In the genomic region with DNA sequence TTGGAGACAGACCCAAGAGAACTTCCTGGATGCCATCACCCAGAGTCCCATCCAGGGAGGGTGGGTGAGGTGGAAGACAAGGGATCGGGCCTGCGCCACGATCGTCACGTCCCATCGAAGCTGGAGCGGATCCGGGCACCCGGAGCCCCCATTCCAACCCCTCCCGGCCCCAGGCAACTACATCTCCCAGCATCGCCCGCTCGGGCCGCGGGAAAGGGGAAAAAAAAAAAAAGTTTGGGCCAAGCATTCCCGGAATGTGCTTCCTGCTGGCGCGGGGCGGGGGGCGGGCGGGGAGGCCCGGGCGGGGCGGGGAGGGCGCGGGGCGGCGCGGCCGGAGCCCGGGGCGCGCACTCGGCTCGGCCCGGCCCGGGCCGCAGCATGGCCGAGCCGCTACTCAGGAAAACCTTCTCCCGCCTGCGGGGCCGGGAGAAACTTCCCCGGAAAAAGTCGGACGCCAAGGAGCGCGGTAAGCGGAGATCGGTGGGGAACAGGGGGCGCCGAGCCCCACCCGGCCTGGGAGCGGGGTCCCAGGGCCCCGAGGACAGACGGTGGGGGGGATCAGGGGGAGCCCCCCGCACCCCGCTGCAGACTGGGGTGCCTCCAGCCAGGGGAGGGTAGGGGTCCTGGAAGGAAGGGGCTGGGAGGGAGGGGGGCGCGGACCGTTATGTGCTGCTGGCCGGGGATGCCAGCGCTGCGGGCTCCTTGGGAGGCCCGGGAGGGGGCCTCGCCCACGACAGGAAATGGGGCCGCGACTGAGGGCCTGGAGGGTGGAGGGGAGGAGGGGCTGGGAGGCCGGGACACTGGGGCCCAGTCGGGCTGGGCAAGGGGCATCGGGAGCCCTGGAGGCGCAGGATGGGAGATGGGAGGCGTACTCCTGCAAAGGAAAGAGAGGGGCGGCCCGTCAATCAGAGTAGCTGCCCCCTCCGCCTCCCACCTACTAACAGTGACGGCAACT, we compare ENCODE assay signal across 8 cellular contexts. TPM values are rescaled to one million over a fixed set of nuclear protein-coding genes. Genes with fewer than 3 reads are reported as not detected.
DNase-seq lines count a peak whose midpoint lies in the region; ATAC-seq, FAIRE-seq and TF ChIP-seq lines count a peak whose summit lies in the region.

A gene with protein sequence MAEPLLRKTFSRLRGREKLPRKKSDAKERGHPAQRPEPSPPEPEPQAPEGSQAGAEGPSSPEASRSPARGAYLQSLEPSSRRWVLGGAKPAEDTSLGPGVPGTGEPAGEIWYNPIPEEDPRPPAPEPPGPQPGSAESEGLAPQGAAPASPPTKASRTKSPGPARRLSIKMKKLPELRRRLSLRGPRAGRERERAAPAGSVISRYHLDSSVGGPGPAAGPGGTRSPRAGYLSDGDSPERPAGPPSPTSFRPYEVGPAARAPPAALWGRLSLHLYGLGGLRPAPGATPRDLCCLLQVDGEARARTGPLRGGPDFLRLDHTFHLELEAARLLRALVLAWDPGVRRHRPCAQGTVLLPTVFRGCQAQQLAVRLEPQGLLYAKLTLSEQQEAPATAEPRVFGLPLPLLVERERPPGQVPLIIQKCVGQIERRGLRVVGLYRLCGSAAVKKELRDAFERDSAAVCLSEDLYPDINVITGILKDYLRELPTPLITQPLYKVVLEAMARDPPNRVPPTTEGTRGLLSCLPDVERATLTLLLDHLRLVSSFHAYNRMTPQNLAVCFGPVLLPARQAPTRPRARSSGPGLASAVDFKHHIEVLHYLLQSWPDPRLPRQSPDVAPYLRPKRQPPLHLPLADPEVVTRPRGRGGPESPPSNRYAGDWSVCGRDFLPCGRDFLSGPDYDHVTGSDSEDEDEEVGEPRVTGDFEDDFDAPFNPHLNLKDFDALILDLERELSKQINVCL (plus strand): TSS at position 346 of the 955 bp plus-strand sequence. CDS start 33 bp downstream, at position 379.

- POLR2A ChIA-PET in A673 (lab: Charles Lee; ENCODE audit: low non-redundant PET), result no interaction called here

- 2 to 7% (median 4%) methylated on average over 42 to 78 of the region's 78 CpGs for WGBS in small intestine, 3 donors

- ATAC-seq in HG03521 (IDR thresholded peaks at IDR 0.05; ENCODE audit: unreplicated experiment) (no peak), GM21390 (IDR thresholded peaks at IDR 0.05; ENCODE audit: unreplicated experiment) (no peak)

- H3K9me3 ChIP-seq in A673 (ENCODE audit: low read depth, low read length, poor library complexity, severe bottlenecking) (peaks cover 12% of the 10 kb centered on the region), small intestine (ENCODE audit: control insufficient read depth, low read depth) (no peaks in the 10 kb centered on the region)

- DNase-seq in A673 (ENCODE audit: low spot score) (peak; percentile 76), HuH-7 (ENCODE audit: low spot score) (peak; percentile 61), brain microvascular endothelial cell (no peak), iPS-NIHi7 (ENCODE audit: extremely low spot score) (peak; percentile 85), small intestine (no peak), NCI-H2107 treated with DMSO at 0.1 percent for 48 hours (lab: John Stamatoyannopoulos, UW; ENCODE audit: unreplicated experiment) (no peak)

- no peak for FAIRE-seq in small intestine (lab: Jason Lieb, UNC)

- BruUV-seq in A673 (replicated peaks; lab: Mats Ljungman, UMichigan), result no TSS peak

- TF ChIP-seq CTCF in A673 (conservative IDR thresholded peaks at IDR 0.05; ENCODE audit: low read depth, low read length) (no peak), brain microvascular endothelial cell (IDR thresholded peaks at IDR 0.05; ENCODE audit: low read depth, low read length, missing control alignments) (no peak)

- in situ Hi-C loops in brain microvascular endothelial cell (cut with HindIII; ENCODE audit: low pct_ligation_motif_present, low sequenced_read_pairs), result no loop called here

- H3K27me3 ChIP-seq in A673 (replicated peaks; ENCODE audit: insufficient read depth, low read depth, low read length, poor library complexity), result no peaks in the 10 kb centered on the region
- no peaks in the 10 kb centered on the region for H3K27me3 ChIP-seq in brain microvascular endothelial cell (replicated peaks)
- H3K27me3 ChIP-seq in small intestine (ENCODE audit: control insufficient read depth in 2 of 2, insufficient read depth in 2 of 2, low read length in 2 of 2), result no peaks in the 10 kb centered on the region

- H3K36me3 ChIP-seq in A673 (ENCODE audit: insufficient read depth, low read length, poor library complexity, severe bottlenecking) (peaks cover 17% of the 10 kb centered on the region), brain microvascular endothelial cell (replicated peaks) (peaks cover 31% of the 10 kb centered on the region), small intestine (ENCODE audit: control insufficient read depth in 2 of 2, insufficient read depth in 2 of 2, low read length in 2 of 2) (no peaks in the 10 kb centered on the region)

- CTCF ChIA-PET in A673 (lab: Charles Lee), result no interaction called here

- intact Hi-C loops in A673 (cut with micrococcal nuclease; ENCODE audit: unreplicated experiment), result no loop called here

- H3K4me3 ChIP-seq in A673 (ENCODE audit: low read depth, low read length, poor library complexity, severe bottlenecking), result peak within 1 kb of the TSS; percentile 67
- peak within 1 kb of the TSS; percentile 76 for H3K4me3 ChIP-seq in brain microvascular endothelial cell (ENCODE audit: low read depth, low read length)
- H3K4me3 ChIP-seq in small intestine (ENCODE audit: low read depth in 1 of 2, low read length in 2 of 2), result peak within 1 kb of the TSS; percentile 32 to 58

- H3K4me1 ChIP-seq in A673 (ENCODE audit: insufficient read depth, low read length, poor library complexity, severe bottlenecking), result peaks cover 8% of the 10 kb centered on the region
- H3K4me1 ChIP-seq in small intestine (ENCODE audit: control insufficient read depth in 2 of 2, insufficient read depth in 1 of 2, low read depth in 1 of 2, low read length in 1 of 2), result no peaks in the 10 kb centered on the region

- H3K27ac ChIP-seq in A673 (ENCODE audit: low read depth, low read length, poor library complexity, severe bottlenecking) (peak within 1 kb of the TSS; percentile 91), brain microvascular endothelial cell (peak within 1 kb of the TSS; percentile 81), small intestine (ENCODE audit: low read depth in 1 of 2, low read length in 1 of 2) (peak within 1 kb of the TSS in 1 of 2 donors; percentile 86)

RNA-seq across cellular contexts. Expression of the gene that starts here (rescaled TPM):
- total RNA-seq in A673 (2021), result 30.1 and 32.3 TPM in 2 replicates
- polyA plus RNA-seq in small intestine, result 1 to 10 TPM in 2 of 3 donors, under 1 TPM in 1; 0.45 to 5.4 (median 1.9) TPM

Comparison
In these comparisons a context has a peak if more than half of its experiments do, and no peak if none do; other contexts are left out.
1. DNase-seq: peak in A673 (single experiment), HuH-7 (single experiment) and iPS-NIHi7 (single experiment); none in brain microvascular endothelial cell (single experiment), small intestine (single experiment) and NCI-H2107 treated with DMSO at 0.1 percent for 48 hours (single experiment).
2. Peak in every context shown above with its lines, with median percentiles within 50 percentile points of each other: H3K4me3 ChIP-seq.